21 cellular contexts compared by ENCODE assay signal in the genomic region with DNA sequence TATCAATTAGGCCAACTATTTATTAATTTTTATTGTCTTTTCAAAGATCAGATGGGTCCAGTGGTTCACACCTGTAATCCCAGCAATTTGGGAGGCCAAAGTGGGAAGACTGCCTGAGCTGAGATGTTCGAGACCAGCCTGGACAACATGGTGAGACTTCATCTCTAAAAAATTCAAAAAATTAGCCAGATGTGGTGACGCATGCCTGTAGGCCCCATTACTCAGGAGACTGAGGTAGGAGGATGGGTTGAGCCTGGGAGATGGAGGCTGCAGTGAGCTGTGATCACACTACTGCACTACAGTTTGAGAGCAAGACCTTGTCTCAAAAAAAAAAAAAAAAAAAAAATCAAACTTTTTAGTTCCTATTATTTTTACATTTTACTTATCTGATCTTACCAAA.
"Had no signal": no experiment of that assay in that cellular context is flagged by ENCODE, and none has a peak within 500 bp of the region (broad histone marks: within the 10 kb centered on the region; RNA-seq: fewer than 3 reads in every experiment).

No MANE protein-coding gene starts in this region.

- H3K79me2 ChIP-seq: parathyroid adenoma had no signal

- H3K27me3 Mint-ChIP-seq: naive B cell; stimulated activated naive B cell treated with anti-CD40 and anti-IgM and Interleukin-4, amounts not matched to agents 10 μg/mL and 1 μg/mL and 100 μg/mL, for 72 hours; stimulated activated naive CD8-positive, alpha-beta T cell treated with anti-CD3 and anti-CD28 coated beads, Interleukin-15, amount 100 ng/mL, for 72 hours had no signal

- H3K4me3 ChIP-seq: esophagus squamous epithelium, heart left ventricle, prostate gland, right lobe of liver, spleen, thoracic aorta, transverse colon had no signal

- H3K27ac Mint-ChIP-seq: nephron; stimulated activated naive B cell treated with anti-CD40 and anti-IgM and Interleukin-4, amounts not matched to agents 10 μg/mL and 1 μg/mL and 100 μg/mL, for 72 hours had no signal

- H3K27me3 ChIP-seq: esophagus squamous epithelium, heart left ventricle, right lobe of liver, spleen, transverse colon had no signal

- H3K9me3 Mint-ChIP-seq: naive B cell; nephron; stimulated activated naive B cell treated with anti-CD40 and anti-IgM and Interleukin-4, amounts not matched to agents 10 μg/mL and 1 μg/mL and 100 μg/mL, for 72 hours; stimulated activated naive CD8-positive, alpha-beta T cell treated with anti-CD3 and anti-CD28 coated beads, Interleukin-15, amount 100 ng/mL, for 72 hours had no signal

- H3K27ac ChIP-seq: esophagus squamous epithelium, heart left ventricle, parathyroid adenoma, prostate gland, right lobe of liver, thoracic aorta, transverse colon had no signal

- H2AFZ ChIP-seq: parathyroid adenoma had no signal

- H3K4me3 Mint-ChIP-seq: naive B cell; nephron; stimulated activated naive B cell treated with anti-CD40 and anti-IgM and Interleukin-4, amounts not matched to agents 10 μg/mL and 1 μg/mL and 100 μg/mL, for 72 hours; stimulated activated naive CD8-positive, alpha-beta T cell treated with anti-CD3 and anti-CD28 coated beads, Interleukin-15, amount 100 ng/mL, for 72 hours had no signal

- H3K9me3 ChIP-seq: esophagus squamous epithelium, heart left ventricle, prostate gland, right lobe of liver, spleen, thoracic aorta, transverse colon had no signal

- ATAC-seq: heart left ventricle; left colon; right lobe of liver; stimulated activated naive B cell treated with anti-CD40 and anti-IgM and Interleukin-4, amounts not matched to agents 10 μg/mL and 1 μg/mL and 100 μg/mL, for 72 hours; stimulated activated naive CD8-positive, alpha-beta T cell treated with anti-CD3 and anti-CD28 coated beads, Interleukin-15, amount 100 ng/mL, for 72 hours had no signal

- H3K9ac ChIP-seq: parathyroid adenoma had no signal

- H3K4me1 ChIP-seq: esophagus squamous epithelium, parathyroid adenoma, prostate gland had no signal

- DNase-seq: dermis blood vessel endothelial cell; esophagus squamous epithelium; foreskin melanocyte; heart left ventricle; hippocampal formation; left colon; mesendoderm; naive B cell; retina; right lobe of liver; spleen; stimulated activated CD4-positive, alpha-beta T cell treated with anti-CD3 and anti-CD28 coated beads, Interleukin-15, amount 100 ng/mL, for 24 hours; stimulated activated CD4-positive, alpha-beta T cell treated with anti-CD3 and anti-CD28 coated beads, Interleukin-2, amount 100 ng/mL, for 24 hours; stimulated activated CD4-positive, alpha-beta T cell treated with anti-CD3 and anti-CD28 coated beads, Interleukin-4, amount 100 ng/mL, for 4 hours; stimulated activated naive B cell treated with anti-CD40 and anti-IgM and Interleukin-4, amounts not matched to agents 10 μg/mL and 1 μg/mL and 100 μg/mL, for 72 hours; stimulated activated naive CD8-positive, alpha-beta T cell treated with anti-CD3 and anti-CD28 coated beads, Interleukin-15, amount 100 ng/mL, for 72 hours; transverse colon had no signal

- H3K36me3 ChIP-seq: prostate gland had no signal
